In the genomic region with DNA sequence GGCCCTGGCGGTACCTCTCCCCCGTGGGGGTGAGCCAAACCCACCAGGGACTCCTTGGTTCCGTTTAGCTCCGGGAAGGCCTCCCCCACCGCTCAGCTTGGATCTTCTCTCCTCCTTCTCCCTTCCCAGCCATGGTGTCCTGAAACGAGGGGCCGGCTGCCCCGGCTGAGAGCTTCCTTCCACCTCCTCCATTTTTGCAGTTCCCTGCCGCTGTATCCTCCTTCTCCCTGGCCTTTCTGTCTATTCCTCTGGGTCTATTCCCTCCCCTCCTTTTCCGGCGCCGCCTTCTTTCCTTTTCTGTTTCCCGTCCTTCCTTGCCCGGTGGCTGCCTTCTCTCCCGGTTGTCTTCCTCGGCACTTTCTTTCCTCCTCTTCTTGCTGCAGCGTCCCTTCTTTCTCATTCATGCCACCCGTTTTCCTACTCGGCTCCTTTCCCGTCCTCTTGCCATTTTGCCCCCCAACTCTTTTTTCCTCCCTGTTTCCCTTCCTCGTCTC, we compare ENCODE assay signal across 16 cellular contexts.
DNase-seq lines count a peak whose midpoint lies in the region; ATAC-seq and TF ChIP-seq lines count a peak whose summit lies in the region.
"Had no signal": no experiment of that assay in that cellular context is flagged by ENCODE, and none has a peak within 500 bp of the region (broad histone marks: within the 10 kb centered on the region; RNA-seq: fewer than 3 reads in every experiment).

No MANE protein-coding gene starts in this region.

- H3K4me3 ChIP-seq in A673 (ENCODE audit: low read depth, low read length, poor library complexity, severe bottlenecking) (peak overlapping the region; percentile 57), SK-N-MC (peak overlapping the region; percentile 99), fibroblast of the aortic adventitia (ENCODE audit: low read depth, low read length) (peak overlapping the region; percentile 66), psoas muscle (peak overlapping the region; percentile 81)
- H3K4me3 ChIP-seq: A549 had no signal

- ATAC-seq in psoas muscle: peak; percentile 36 to 66 (median 46)
- ATAC-seq in omental fat pad (ENCODE audit: low FRiP score): no peak
- ATAC-seq: A549 had no signal

- CTCF ChIA-PET in A673 (lab: Charles Lee): interaction anchor here (1.9 kb wide), 1 partner anchor 363 kb away, joined by 6 read pairs; no protein-coding TSS in a partner anchor

- no peaks in the 10 kb centered on the region for H3K9me3 ChIP-seq in A673 (ENCODE audit: low read depth, low read length, poor library complexity, severe bottlenecking)
- H3K9me3 ChIP-seq in SK-N-MC (ENCODE audit: low read depth, low read length): no peaks in the 10 kb centered on the region
- no peaks in the 10 kb centered on the region for H3K9me3 ChIP-seq in psoas muscle
- H3K9me3 ChIP-seq: A549 had no signal

- peak; percentile 46 for DNase-seq in A673 (ENCODE audit: low spot score)
- DNase-seq in SK-N-MC (ENCODE audit: low read depth, low spot score): no peak
- no peak for DNase-seq in fibroblast of the aortic adventitia (ENCODE audit: low read depth)
- DNase-seq in psoas muscle: peak in 1 of 2 donors; percentile 62
- no peak for DNase-seq in omental fat pad (ENCODE audit: low spot score)
- no peak for DNase-seq in OCI-M1 (lab: John Stamatoyannopoulos, UW)
- DNase-seq in Ammon's horn (ENCODE audit: low spot score): no peak
- no peak for DNase-seq in occipital lobe (lab: John Stamatoyannopoulos, UW)
- DNase-seq: activated CD4-positive, alpha-beta T cell treated with anti-CD3 and anti-CD28 coated beads for 4 hours; activated T-cell treated with anti-CD3 and anti-CD28 coated beads, Interleukin-2, amount 50 U/mL, for 1 hour; immature natural killer cell; MM.1S; NCI-H2029; NCI-H748 treated with DMSO at 0.1 percent for 48 hours; stimulated activated naive CD4-positive, alpha-beta T cell had no signal

- POLR2A ChIA-PET in A673 (lab: Charles Lee; ENCODE audit: low non-redundant PET): no interaction called here

- H3K27ac ChIP-seq in A673 (ENCODE audit: low read depth, low read length, poor library complexity, severe bottlenecking) (peak overlapping the region; percentile 82), SK-N-MC (peak overlapping the region; percentile 83), psoas muscle (peak overlapping the region; percentile 94)

- H3K36me3 ChIP-seq in A673 (ENCODE audit: insufficient read depth, low read length, poor library complexity, severe bottlenecking): peaks cover 10% of the 10 kb centered on the region
- peaks cover 43% of the 10 kb centered on the region for H3K36me3 ChIP-seq in SK-N-MC (ENCODE audit: insufficient read depth, low read length)
- peaks cover 0 to 19% of the 10 kb centered on the region in 2 donors for H3K36me3 ChIP-seq in psoas muscle (ENCODE audit: insufficient read depth in 1 of 2, low read depth in 1 of 2)

- H3K9ac ChIP-seq in SK-N-MC (ENCODE audit: insufficient read length): peak overlapping the region; percentile 96

- H3K27me3 ChIP-seq in A673 (replicated peaks; ENCODE audit: insufficient read depth, low read depth, low read length, poor library complexity) (no peaks in the 10 kb centered on the region), psoas muscle (ENCODE audit: insufficient read depth in 3 of 3, low read length in 2 of 3) (no peaks in the 10 kb centered on the region)

- BruUV-seq in A673 (replicated peaks; lab: Mats Ljungman, UMichigan): no TSS peak

- TF ChIP-seq CTCF in A673 (conservative IDR thresholded peaks at IDR 0.05; ENCODE audit: low read depth, low read length) (no peak), fibroblast of the aortic adventitia (IDR thresholded peaks at IDR 0.05; ENCODE audit: insufficient read depth, low read length) (no peak), psoas muscle (IDR thresholded peaks at IDR 0.05) (no peak), omental fat pad (IDR thresholded peaks at IDR 0.05) (no peak)

- intact Hi-C loops in A673 (cut with micrococcal nuclease; ENCODE audit: unreplicated experiment) (loop anchor here (10.0 kb wide), 2 partner anchors 309 to 639 kb away; no protein-coding TSS in a partner anchor), psoas muscle (cut with DNase I) (loop anchor here in 1 of 2 donors (5.0 kb wide), 1 partner anchor 111 kb away; the partner anchor contains the start of gene LIFR)

- H3K4me1 ChIP-seq in A673 (ENCODE audit: insufficient read depth, low read length, poor library complexity, severe bottlenecking) (peaks cover 21% of the 10 kb centered on the region), psoas muscle (peaks cover 34% of the 10 kb centered on the region)

- 22 to 37% (median 35%) methylated on average over 19 to 21 of the region's 21 CpGs for WGBS in psoas muscle, 3 donors
